ENCODE assay signal across 13 cellular contexts in genomic region chr17:27207073-27207511, GRCh38.
DNase-seq lines count a peak whose midpoint lies in the region; ATAC-seq and TF ChIP-seq lines count a peak whose summit lies in the region.
"Had no signal": no experiment of that assay in that cellular context is flagged by ENCODE, and none has a peak within 500 bp of the region (broad histone marks: within the 10 kb centered on the region; RNA-seq: fewer than 3 reads in every experiment).

No MANE protein-coding gene starts in this region.

- H3K4me1 ChIP-seq in mammary epithelial cell (ENCODE audit: insufficient read depth, low read length) = peaks cover 8% of the 10 kb centered on the region
- H3K4me1 ChIP-seq in mesenchymal stem cell (ENCODE audit: control insufficient read depth, insufficient read depth, low read depth, low read length) = no peaks in the 10 kb centered on the region
- H3K4me1 ChIP-seq: neural progenitor cell had no signal

- H2BK12ac ChIP-seq in mesenchymal stem cell (ENCODE audit: low read length in 2 of 2) = no peak overlapping the region

- H3K4ac ChIP-seq in mesenchymal stem cell (ENCODE audit: low read depth in 1 of 2, low read length in 2 of 2) = no peak overlapping the region

- CTCF ChIA-PET in mammary epithelial cell (lab: Charles Lee; ENCODE audit: low non-redundant PET) = interaction anchor here (0.7 kb wide), 2 partner anchors 29 to 122 kb away, joined by 3 to 4 read pairs; no protein-coding TSS in a partner anchor

- ATAC-seq in GM18505 (IDR thresholded peaks at IDR 0.05; ENCODE audit: unreplicated experiment) = no peak

- no TSS peak for BruUV-seq in mammary epithelial cell (replicated peaks; lab: Mats Ljungman, UMichigan)

- WGBS in mammary epithelial cell (ENCODE audit: low coverage, missing lambda C conversion rate) = 37% methylated on average over 3 of the region's 3 CpGs
- 54% methylated on average over 3 of the region's 3 CpGs for WGBS in mesenchymal stem cell

- H3K23ac ChIP-seq in mesenchymal stem cell (ENCODE audit: low read length in 2 of 2) = no peak overlapping the region

- H2BK15ac ChIP-seq in mesenchymal stem cell (ENCODE audit: low read depth, poor library complexity, severe bottlenecking) = no peak overlapping the region

- H2BK5ac ChIP-seq in mesenchymal stem cell (ENCODE audit: low read depth, low read length, poor library complexity, severe bottlenecking) = no peak overlapping the region

- H2AFZ ChIP-seq in mammary epithelial cell (ENCODE audit: low read depth, low read length) (peak overlapping the region; percentile 14), mesenchymal stem cell (ENCODE audit: low read depth, low read length) (no peak overlapping the region)
- H2AFZ ChIP-seq: hepatocyte, neural progenitor cell had no signal

- dilution Hi-C loops in mammary epithelial cell (cut with HindIII; ENCODE audit: low sequenced_read_pairs) = no loop called here

- no peaks in the 10 kb centered on the region for H3K79me2 ChIP-seq in mammary epithelial cell (ENCODE audit: insufficient read depth, low read length)
- H3K79me2 ChIP-seq: hepatocyte had no signal

- DNase-seq in CD1c-positive myeloid dendritic cell (ENCODE audit: extremely low spot score) (peak; percentile 83), NB4 (ENCODE audit: low read depth) (peak; percentile 56), mammary epithelial cell (peak; percentile 70), mesenchymal stem cell (peak; percentile 63), GM20000 (ENCODE audit: low spot score) (no peak), globus pallidus (ENCODE audit: low spot score) (no peak), cerebellar cortex (ENCODE audit: low spot score) (no peak)
- DNase-seq: activated CD4-positive, alpha-beta T cell treated with anti-CD3 and anti-CD28 coated beads, Interleukin-2, amount 10 ng/mL, durations not matched to agents 24 days and 14 days; amygdala had no signal

- H3K9ac ChIP-seq in mammary epithelial cell (ENCODE audit: insufficient read depth, low read length) (no peak overlapping the region), mesenchymal stem cell (ENCODE audit: low read length) (peak overlapping the region; percentile 79)
- H3K9ac ChIP-seq: KMS-11, neural progenitor cell had no signal

- no peaks in the 10 kb centered on the region for H3K9me3 ChIP-seq in mammary epithelial cell (replicated peaks; ENCODE audit: insufficient read depth, low read length)
- H3K9me3 ChIP-seq in mesenchymal stem cell (ENCODE audit: control insufficient read depth, low read length) = no peaks in the 10 kb centered on the region

- H2BK120ac ChIP-seq in mesenchymal stem cell (ENCODE audit: low read depth, low read length) = no peak overlapping the region

- H3K4me3 ChIP-seq in NB4 (ENCODE audit: low read depth, low read length) = no peak overlapping the region
- no peak overlapping the region for H3K4me3 ChIP-seq in mammary epithelial cell (replicated peaks in 1 of 3; ENCODE audit: insufficient read depth in 1 of 3, low read depth in 2 of 3, low read length in 3 of 3)
- no peak overlapping the region for H3K4me3 ChIP-seq in mesenchymal stem cell (ENCODE audit: insufficient read depth in 1 of 2, low read depth in 1 of 2, low read length in 2 of 2)
- H3K4me3 ChIP-seq: hepatocyte, neural progenitor cell had no signal

- H3K79me1 ChIP-seq in mesenchymal stem cell (replicated peaks; ENCODE audit: low read length, poor library complexity, severe bottlenecking) = no peaks in the 10 kb centered on the region

- in situ Hi-C loops in mammary epithelial cell (cut with MboI; ENCODE audit: low sequenced_read_pairs in 2 of 2) = loop anchor here in 1 of 2 donors (10.0 kb wide), 1 partner anchor 388 kb away; no protein-coding TSS in a partner anchor

- no peak overlapping the region for H4K8ac ChIP-seq in mesenchymal stem cell (ENCODE audit: low read length)

- H2AK5ac ChIP-seq in mesenchymal stem cell (ENCODE audit: low read length, severe bottlenecking) = no peak overlapping the region

- H4K91ac ChIP-seq in mesenchymal stem cell (ENCODE audit: low read length) = no peak overlapping the region

- H4K20me1 ChIP-seq in mammary epithelial cell (ENCODE audit: insufficient read depth, low read length) = no peaks in the 10 kb centered on the region

- no peak overlapping the region for H3K14ac ChIP-seq in mesenchymal stem cell (ENCODE audit: low read length in 2 of 2)

- no peaks in the 10 kb centered on the region for H3K36me3 ChIP-seq in mammary epithelial cell (ENCODE audit: insufficient read depth, low read length)
- no peaks in the 10 kb centered on the region for H3K36me3 ChIP-seq in mesenchymal stem cell (ENCODE audit: control insufficient read depth in 1 of 2, insufficient read depth in 2 of 2, low read depth in 1 of 2, low read length in 2 of 2)
- H3K36me3 ChIP-seq: neural progenitor cell had no signal

- peak overlapping the region; percentile 33 for H3K27ac ChIP-seq in mammary epithelial cell (ENCODE audit: insufficient read depth, low read depth, low read length)
- no peak overlapping the region for H3K27ac ChIP-seq in mesenchymal stem cell (ENCODE audit: low read length, poor library complexity, severe bottlenecking)
- H3K27ac ChIP-seq: hepatocyte, KMS-11, neural progenitor cell had no signal

- H3K18ac ChIP-seq in mesenchymal stem cell (ENCODE audit: low read depth in 1 of 2, low read length in 2 of 2) = no peak overlapping the region

- TF ChIP-seq POLR2A in NB4 (IDR thresholded peaks at IDR 0.05; ENCODE audit: extremely low read depth, insufficient read length) (no peak), GM18505 (IDR thresholded peaks at IDR 0.05; ENCODE audit: borderline replicate concordance, extremely low read depth, insufficient read depth, insufficient read length) (no peak)

- H3K27me3 ChIP-seq in mammary epithelial cell (ENCODE audit: insufficient read depth, low read length) = no peaks in the 10 kb centered on the region
- H3K27me3 ChIP-seq in mesenchymal stem cell (ENCODE audit: control insufficient read depth in 1 of 2, insufficient read depth in 1 of 2, low read length in 2 of 2) = no peaks in the 10 kb centered on the region
- H3K27me3 ChIP-seq: hepatocyte, neural progenitor cell had no signal

- intact Hi-C loops in mammary epithelial cell (cut with micrococcal nuclease) = no loop called here

- no peak for TF ChIP-seq CTCF in NB4 (IDR thresholded peaks at IDR 0.05; ENCODE audit: low read depth, low read length)
- TF ChIP-seq CTCF in mammary epithelial cell (conservative IDR thresholded peaks at IDR 0.05 in 1 of 2, IDR thresholded peaks at IDR 0.05 in 1 of 2; ENCODE audit: extremely low read depth in 1 of 2, insufficient read depth in 1 of 2, low read depth in 1 of 2, low read length in 2 of 2) = no peak
- no peak for TF ChIP-seq CTCF in GM20000 (IDR thresholded peaks at IDR 0.05; ENCODE audit: extremely low read depth, missing control alignments)

- H3K4me2 ChIP-seq in mammary epithelial cell (ENCODE audit: insufficient read depth, low read depth, low read length) (peak overlapping the region; percentile 19), mesenchymal stem cell (ENCODE audit: low read length, poor library complexity, severe bottlenecking) (no peak overlapping the region)
- H3K4me2 ChIP-seq: hepatocyte, KMS-11, neural progenitor cell had no signal

Comparison
In these comparisons a context has a peak if more than half of its experiments do, and no peak if none do; other contexts are left out.
1. DNase-seq: peak in CD1c-positive myeloid dendritic cell (single experiment), NB4 (single experiment), mammary epithelial cell (single experiment) and mesenchymal stem cell (single experiment); none in GM20000 (single experiment), globus pallidus (single experiment) and cerebellar cortex (single experiment).